Comparison of ENCODE assay signal across 8 cellular contexts in the genomic region with DNA sequence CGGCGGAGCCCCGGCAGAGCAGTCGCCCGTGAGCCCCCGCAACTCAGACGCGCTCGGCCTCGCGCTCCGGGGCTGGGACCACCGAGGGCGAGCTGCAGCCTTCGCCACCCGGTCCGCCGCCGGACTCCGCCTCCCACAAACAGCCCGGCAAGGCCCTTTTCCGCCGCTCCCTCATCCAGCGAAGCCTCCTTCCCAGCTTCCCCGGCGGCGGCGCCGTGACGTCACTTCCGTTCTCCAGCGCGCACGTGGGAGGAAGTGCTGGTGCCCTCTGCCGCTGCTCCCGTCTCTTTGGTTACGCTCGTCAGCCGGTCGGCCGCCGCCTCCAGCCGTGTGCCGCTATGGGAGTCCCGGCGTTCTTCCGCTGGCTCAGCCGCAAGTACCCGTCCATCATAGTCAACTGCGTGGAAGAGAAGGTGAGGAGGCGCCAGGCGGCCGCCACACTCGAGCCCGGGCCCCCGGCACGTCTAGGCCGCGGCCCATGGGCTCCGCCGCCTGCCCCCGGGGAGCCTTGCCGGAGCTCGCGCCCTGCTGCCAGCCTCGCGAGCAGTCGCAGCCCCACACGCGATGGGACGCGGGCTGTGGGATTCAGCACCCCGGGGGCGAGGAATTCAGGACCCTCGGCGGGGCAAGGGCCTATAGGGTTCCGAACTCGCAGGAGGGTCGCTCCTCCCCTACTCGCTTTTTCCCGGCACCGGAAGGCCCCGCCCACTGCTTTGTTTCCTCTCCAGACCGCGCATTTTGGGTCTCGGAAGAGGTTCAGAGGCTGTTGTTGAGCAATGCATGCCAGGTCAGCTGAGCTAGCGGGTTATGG.
DNase-seq lines count a peak whose midpoint lies in the region; ATAC-seq lines count a peak whose summit lies in the region.

A gene with protein sequence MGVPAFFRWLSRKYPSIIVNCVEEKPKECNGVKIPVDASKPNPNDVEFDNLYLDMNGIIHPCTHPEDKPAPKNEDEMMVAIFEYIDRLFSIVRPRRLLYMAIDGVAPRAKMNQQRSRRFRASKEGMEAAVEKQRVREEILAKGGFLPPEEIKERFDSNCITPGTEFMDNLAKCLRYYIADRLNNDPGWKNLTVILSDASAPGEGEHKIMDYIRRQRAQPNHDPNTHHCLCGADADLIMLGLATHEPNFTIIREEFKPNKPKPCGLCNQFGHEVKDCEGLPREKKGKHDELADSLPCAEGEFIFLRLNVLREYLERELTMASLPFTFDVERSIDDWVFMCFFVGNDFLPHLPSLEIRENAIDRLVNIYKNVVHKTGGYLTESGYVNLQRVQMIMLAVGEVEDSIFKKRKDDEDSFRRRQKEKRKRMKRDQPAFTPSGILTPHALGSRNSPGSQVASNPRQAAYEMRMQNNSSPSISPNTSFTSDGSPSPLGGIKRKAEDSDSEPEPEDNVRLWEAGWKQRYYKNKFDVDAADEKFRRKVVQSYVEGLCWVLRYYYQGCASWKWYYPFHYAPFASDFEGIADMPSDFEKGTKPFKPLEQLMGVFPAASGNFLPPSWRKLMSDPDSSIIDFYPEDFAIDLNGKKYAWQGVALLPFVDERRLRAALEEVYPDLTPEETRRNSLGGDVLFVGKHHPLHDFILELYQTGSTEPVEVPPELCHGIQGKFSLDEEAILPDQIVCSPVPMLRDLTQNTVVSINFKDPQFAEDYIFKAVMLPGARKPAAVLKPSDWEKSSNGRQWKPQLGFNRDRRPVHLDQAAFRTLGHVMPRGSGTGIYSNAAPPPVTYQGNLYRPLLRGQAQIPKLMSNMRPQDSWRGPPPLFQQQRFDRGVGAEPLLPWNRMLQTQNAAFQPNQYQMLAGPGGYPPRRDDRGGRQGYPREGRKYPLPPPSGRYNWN (plus strand): TSS at position 271 of the 811 bp plus-strand sequence. CDS start 68 bp downstream, at position 339.

- peak; percentile 81 for DNase-seq in CMK (ENCODE audit: low read depth)
- peak; percentile 76 for DNase-seq in HS-5 (ENCODE audit: low read depth)
- peak; percentile 63 for DNase-seq in NK-92 (lab: John Stamatoyannopoulos, UW; ENCODE audit: unreplicated experiment)
- DNase-seq in activated CD8-positive, alpha-beta memory T cell treated with anti-CD3 and anti-CD28 coated beads for 24 hours = peak; percentile 99
- peak; percentile 89 for DNase-seq in effector CD8-positive, alpha-beta T cell (lab: John Stamatoyannopoulos, UW)
- peak; percentile 96 for DNase-seq in medulla oblongata (ENCODE audit: extremely low spot score)
- DNase-seq in stimulated activated CD8-positive, alpha-beta memory T cell treated with anti-CD3 and anti-CD28 coated beads, Interleukin-12 subunit alpha, Interleukin-12 subunit beta, amount 100 ng/mL, for 1 hour (ENCODE audit: low read depth) = peak; percentile 94

- peak; percentile 86 for ATAC-seq in GM19468 (IDR thresholded peaks at IDR 0.05; ENCODE audit: extremely low read depth, unreplicated experiment)

Comparison
In these comparisons a context has a peak if more than half of its experiments do, and no peak if none do; other contexts are left out.
1. Peak in every context shown above with its lines: DNase-seq and ATAC-seq.